In genomic region chr17:82772026-82772425, GRCh38 we compare ENCODE assay signal across 14 cellular contexts. TPM values are rescaled to one million over a fixed set of nuclear protein-coding genes. Genes with fewer than 3 reads are reported as not detected.
DNase-seq lines count a peak whose midpoint lies in the region; ATAC-seq, FAIRE-seq and TF ChIP-seq lines count a peak whose summit lies in the region.
"Had no signal": no experiment of that assay in that cellular context is flagged by ENCODE, and none has a peak within 500 bp of the region (broad histone marks: within the 10 kb centered on the region; RNA-seq: fewer than 3 reads in every experiment).

No MANE protein-coding gene starts in this region.

- no peak for FAIRE-seq in bronchial epithelial cell (lab: Jason Lieb, UNC)

- no peak overlapping the region for H3K4me3 ChIP-seq in AG09309 (ENCODE audit: control insufficient read depth, low read depth, low read length)
- no peak overlapping the region for H3K4me3 ChIP-seq in bronchial epithelial cell (ENCODE audit: low read depth, low read length)
- no peak overlapping the region for H3K4me3 ChIP-seq in left lung

- DNase-seq in AG09309 (ENCODE audit: low read depth) (peak; percentile 35), LHCN-M2 (ENCODE audit: low read depth) (peak; percentile 48), bronchial epithelial cell (ENCODE audit: low read depth) (peak; percentile 81), left lung (peak in 1 of 2 donors; percentile 37), amniotic stem cell (lab: John Stamatoyannopoulos, UW) (no peak), 8988T (no peak)
- DNase-seq: left cardiac atrium; NCI-H1417 treated with DMSO at 0.1 percent for 48 hours; NK-92 treated with Interleukin-12 subunit alpha and Interleukin-12 subunit beta, amount 100 ng/mL, for 24 hours; stimulated activated CD4-positive, alpha-beta T cell treated with anti-CD3 and anti-CD28 coated beads, Interleukin-2, amount 100 ng/mL, for 48 hours had no signal

- no peak overlapping the region for H3K27ac ChIP-seq in left lung
- H3K27ac ChIP-seq: parathyroid adenoma had no signal

- no peaks in the 10 kb centered on the region for H3K9me3 ChIP-seq in left lung

- H3K27me3 ChIP-seq in bronchial epithelial cell (ENCODE audit: control insufficient read depth, insufficient read depth, low read length) (no peaks in the 10 kb centered on the region), left lung (no peaks in the 10 kb centered on the region)

- H3K36me3 ChIP-seq in bronchial epithelial cell (ENCODE audit: control insufficient read depth, insufficient read depth, low read length) (peaks cover 17% of the 10 kb centered on the region), left lung (peaks cover 0 to 60% of the 10 kb centered on the region in 2 donors)

- H3K4me1 ChIP-seq in left lung: peaks cover 5 to 10% of the 10 kb centered on the region in 2 donors

- TF ChIP-seq CTCF in AG09309 (IDR thresholded peaks at IDR 0.05; ENCODE audit: control insufficient read depth, insufficient read depth, low read depth, low read length, missing control alignments): no peak
- TF ChIP-seq CTCF in bronchial epithelial cell (IDR thresholded peaks at IDR 0.05; ENCODE audit: insufficient read depth, low read length, severe bottlenecking): no peak
- no peak for TF ChIP-seq CTCF in left lung (IDR thresholded peaks at IDR 0.05)

- ATAC-seq in left lung (peak; percentile 80), GM18868 (IDR thresholded peaks at IDR 0.05; ENCODE audit: unreplicated experiment) (no peak), GM19452 (IDR thresholded peaks at IDR 0.05; ENCODE audit: unreplicated experiment) (no peak)
- ATAC-seq: left cardiac atrium had no signal

- intact Hi-C loops in left lung (cut with DNase I): loop anchor here in 1 of 2 donors (5.0 kb wide), 1 partner anchor 105 kb away; no protein-coding TSS in a partner anchor

RNA-seq across cellular contexts. Expression of gene TBCD, which starts 20.2 kb away (rescaled TPM):
- total RNA-seq in LHCN-M2 (2014; rRNA removed) (27.0 and 46.2 TPM in 2 replicates), bronchial epithelial cell (22.6 and 23.3 TPM in 2 replicates), left lung (10 to 100 TPM; 87.2 to 89.6 TPM)
- polyA plus RNA-seq in LHCN-M2 (2012): 65.5 TPM

RNA-seq across cellular contexts. Expression of gene FN3K, which starts 36.6 kb away (rescaled TPM):
- 0.23 and 3.1 TPM in 2 replicates for total RNA-seq in LHCN-M2 (2014; rRNA removed)
- 3.0 TPM for polyA plus RNA-seq in LHCN-M2 (2012)
- 3.7 and 4.5 TPM in 2 replicates for total RNA-seq in bronchial epithelial cell
- total RNA-seq in left lung: 10 to 100 TPM; 17.7 to 28.1 TPM
- polyA plus RNA-seq: CD14-positive monocyte had no signal

RNA-seq across cellular contexts. Expression of gene FN3KRP, which starts 55.5 kb away (rescaled TPM):
- total RNA-seq in LHCN-M2 (2014; rRNA removed): 32.1 and 37.7 TPM in 2 replicates
- 74.3 TPM for polyA plus RNA-seq in LHCN-M2 (2012)
- total RNA-seq in bronchial epithelial cell: 21.3 and 23.9 TPM in 2 replicates
- 10 to 100 TPM; 24.7 to 30.0 TPM for total RNA-seq in left lung

Comparison
In these comparisons a context has a peak if more than half of its experiments do, and no peak if none do; other contexts are left out.
1. DNase-seq: peak in AG09309 (single experiment), LHCN-M2 (single experiment) and bronchial epithelial cell (single experiment); none in amniotic stem cell (single experiment) and 8988T (single experiment).